1 cellular context compared by ENCODE assay signal in genomic region chr7:17492437-17492836, GRCh38.
TF ChIP-seq lines count a peak whose summit lies in the region.

No MANE protein-coding gene starts in this region.

TF ChIP-seq in GM12878, 131 proteins besides CTCF, POLR2A, EP300 and RAD21 (continued from another document and continues in another):
- no peak for TF ChIP-seq CUX1 (IDR thresholded peaks at IDR 0.05; ENCODE audit: insufficient replicate concordance, low read depth, low read length)
- TF ChIP-seq GABPA (IDR thresholded peaks at IDR 0.05; ENCODE audit: low read depth): no peak
- no peak for TF ChIP-seq E2F8 (IDR thresholded peaks at IDR 0.05; ENCODE audit: low read depth, partially characterized antibody)
- TF ChIP-seq BACH1 (IDR thresholded peaks at IDR 0.05; ENCODE audit: borderline replicate concordance): peak; percentile 51; the same call in 1 of the 2 replicates
- no peak for TF ChIP-seq NFYA (IDR thresholded peaks at IDR 0.05; ENCODE audit: borderline replicate concordance, low read depth, low read length)
- TF ChIP-seq CHD1 (IDR thresholded peaks at IDR 0.05; ENCODE audit: low read depth, low read length): no peak
- TF ChIP-seq, protein P1, sequence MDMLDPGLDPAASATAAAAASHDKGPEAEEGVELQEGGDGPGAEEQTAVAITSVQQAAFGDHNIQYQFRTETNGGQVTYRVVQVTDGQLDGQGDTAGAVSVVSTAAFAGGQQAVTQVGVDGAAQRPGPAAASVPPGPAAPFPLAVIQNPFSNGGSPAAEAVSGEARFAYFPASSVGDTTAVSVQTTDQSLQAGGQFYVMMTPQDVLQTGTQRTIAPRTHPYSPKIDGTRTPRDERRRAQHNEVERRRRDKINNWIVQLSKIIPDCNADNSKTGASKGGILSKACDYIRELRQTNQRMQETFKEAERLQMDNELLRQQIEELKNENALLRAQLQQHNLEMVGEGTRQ (IDR thresholded peaks at IDR 0.05; ENCODE audit: borderline replicate concordance, low read depth, low read length): no peak
- no peak for TF ChIP-seq ZNF592 (IDR thresholded peaks at IDR 0.05)
- TF ChIP-seq, protein P2, sequence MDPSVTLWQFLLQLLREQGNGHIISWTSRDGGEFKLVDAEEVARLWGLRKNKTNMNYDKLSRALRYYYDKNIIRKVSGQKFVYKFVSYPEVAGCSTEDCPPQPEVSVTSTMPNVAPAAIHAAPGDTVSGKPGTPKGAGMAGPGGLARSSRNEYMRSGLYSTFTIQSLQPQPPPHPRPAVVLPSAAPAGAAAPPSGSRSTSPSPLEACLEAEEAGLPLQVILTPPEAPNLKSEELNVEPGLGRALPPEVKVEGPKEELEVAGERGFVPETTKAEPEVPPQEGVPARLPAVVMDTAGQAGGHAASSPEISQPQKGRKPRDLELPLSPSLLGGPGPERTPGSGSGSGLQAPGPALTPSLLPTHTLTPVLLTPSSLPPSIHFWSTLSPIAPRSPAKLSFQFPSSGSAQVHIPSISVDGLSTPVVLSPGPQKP (IDR thresholded peaks at IDR 0.05; ENCODE audit: low read depth, low read length): no peak
- no peak for TF ChIP-seq BRCA1 (IDR thresholded peaks at IDR 0.05; ENCODE audit: low read depth, low read length)
- TF ChIP-seq POLR2AphosphoS2 (IDR thresholded peaks at IDR 0.05; ENCODE audit: low read depth, low read length): no peak
- no peak for TF ChIP-seq FOS (IDR thresholded peaks at IDR 0.05; ENCODE audit: borderline replicate concordance, extremely low read depth, insufficient read length)
- TF ChIP-seq PAX8 (IDR thresholded peaks at IDR 0.05): no peak
- TF ChIP-seq, protein P3, sequence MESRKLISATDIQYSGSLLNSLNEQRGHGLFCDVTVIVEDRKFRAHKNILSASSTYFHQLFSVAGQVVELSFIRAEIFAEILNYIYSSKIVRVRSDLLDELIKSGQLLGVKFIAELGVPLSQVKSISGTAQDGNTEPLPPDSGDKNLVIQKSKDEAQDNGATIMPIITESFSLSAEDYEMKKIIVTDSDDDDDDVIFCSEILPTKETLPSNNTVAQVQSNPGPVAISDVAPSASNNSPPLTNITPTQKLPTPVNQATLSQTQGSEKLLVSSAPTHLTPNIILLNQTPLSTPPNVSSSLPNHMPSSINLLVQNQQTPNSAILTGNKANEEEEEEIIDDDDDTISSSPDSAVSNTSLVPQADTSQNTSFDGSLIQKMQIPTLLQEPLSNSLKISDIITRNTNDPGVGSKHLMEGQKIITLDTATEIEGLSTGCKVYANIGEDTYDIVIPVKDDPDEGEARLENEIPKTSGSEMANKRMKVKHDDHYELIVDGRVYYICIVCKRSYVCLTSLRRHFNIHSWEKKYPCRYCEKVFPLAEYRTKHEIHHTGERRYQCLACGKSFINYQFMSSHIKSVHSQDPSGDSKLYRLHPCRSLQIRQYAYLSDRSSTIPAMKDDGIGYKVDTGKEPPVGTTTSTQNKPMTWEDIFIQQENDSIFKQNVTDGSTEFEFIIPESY (IDR thresholded peaks at IDR 0.05): no peak
- TF ChIP-seq CBX3 (IDR thresholded peaks at IDR 0.05; ENCODE audit: borderline replicate concordance, low read depth): no peak
- no peak for TF ChIP-seq NR2C1 (IDR thresholded peaks at IDR 0.05)
- 0 out of 2 replicates have a peak, but pooled peaks have one; percentile 9 for TF ChIP-seq PKNOX1 (IDR thresholded peaks at IDR 0.05)
- TF ChIP-seq SIX5 (IDR thresholded peaks at IDR 0.05; ENCODE audit: low read depth, low read length, severe bottlenecking): no peak
- TF ChIP-seq RUNX3 (IDR thresholded peaks at IDR 0.05; ENCODE audit: low read length): peak; percentile 75
- TF ChIP-seq ATF2 (IDR thresholded peaks at IDR 0.05; ENCODE audit: low read length): 0 out of 2 replicates have a peak, but pooled peaks have one; percentile 25
- TF ChIP-seq, protein P4, sequence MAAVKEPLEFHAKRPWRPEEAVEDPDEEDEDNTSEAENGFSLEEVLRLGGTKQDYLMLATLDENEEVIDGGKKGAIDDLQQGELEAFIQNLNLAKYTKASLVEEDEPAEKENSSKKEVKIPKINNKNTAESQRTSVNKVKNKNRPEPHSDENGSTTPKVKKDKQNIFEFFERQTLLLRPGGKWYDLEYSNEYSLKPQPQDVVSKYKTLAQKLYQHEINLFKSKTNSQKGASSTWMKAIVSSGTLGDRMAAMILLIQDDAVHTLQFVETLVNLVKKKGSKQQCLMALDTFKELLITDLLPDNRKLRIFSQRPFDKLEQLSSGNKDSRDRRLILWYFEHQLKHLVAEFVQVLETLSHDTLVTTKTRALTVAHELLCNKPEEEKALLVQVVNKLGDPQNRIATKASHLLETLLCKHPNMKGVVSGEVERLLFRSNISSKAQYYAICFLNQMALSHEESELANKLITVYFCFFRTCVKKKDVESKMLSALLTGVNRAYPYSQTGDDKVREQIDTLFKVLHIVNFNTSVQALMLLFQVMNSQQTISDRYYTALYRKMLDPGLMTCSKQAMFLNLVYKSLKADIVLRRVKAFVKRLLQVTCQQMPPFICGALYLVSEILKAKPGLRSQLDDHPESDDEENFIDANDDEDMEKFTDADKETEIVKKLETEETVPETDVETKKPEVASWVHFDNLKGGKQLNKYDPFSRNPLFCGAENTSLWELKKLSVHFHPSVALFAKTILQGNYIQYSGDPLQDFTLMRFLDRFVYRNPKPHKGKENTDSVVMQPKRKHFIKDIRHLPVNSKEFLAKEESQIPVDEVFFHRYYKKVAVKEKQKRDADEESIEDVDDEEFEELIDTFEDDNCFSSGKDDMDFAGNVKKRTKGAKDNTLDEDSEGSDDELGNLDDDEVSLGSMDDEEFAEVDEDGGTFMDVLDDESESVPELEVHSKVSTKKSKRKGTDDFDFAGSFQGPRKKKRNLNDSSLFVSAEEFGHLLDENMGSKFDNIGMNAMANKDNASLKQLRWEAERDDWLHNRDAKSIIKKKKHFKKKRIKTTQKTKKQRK (IDR thresholded peaks at IDR 0.05; ENCODE audit: low read depth, low read length): no peak
- TF ChIP-seq JUND (IDR thresholded peaks at IDR 0.05; ENCODE audit: low read depth, low read length): no peak; the same call in 1 of the 2 replicates
- TF ChIP-seq EED (IDR thresholded peaks at IDR 0.05; ENCODE audit: low read depth): no peak
- no peak for TF ChIP-seq NR2C2 (IDR thresholded peaks at IDR 0.05; ENCODE audit: borderline replicate concordance, control insufficient read depth, insufficient read length, low read depth)
- TF ChIP-seq SMAD5 (IDR thresholded peaks at IDR 0.05; ENCODE audit: low read depth): no peak
- peak; percentile 60; the same call in 1 of the 2 replicates for TF ChIP-seq CHD2 (IDR thresholded peaks at IDR 0.05; ENCODE audit: borderline replicate concordance, low read depth, low read length)
